ENCODE assay signal across 8 cellular contexts in the genomic region with DNA sequence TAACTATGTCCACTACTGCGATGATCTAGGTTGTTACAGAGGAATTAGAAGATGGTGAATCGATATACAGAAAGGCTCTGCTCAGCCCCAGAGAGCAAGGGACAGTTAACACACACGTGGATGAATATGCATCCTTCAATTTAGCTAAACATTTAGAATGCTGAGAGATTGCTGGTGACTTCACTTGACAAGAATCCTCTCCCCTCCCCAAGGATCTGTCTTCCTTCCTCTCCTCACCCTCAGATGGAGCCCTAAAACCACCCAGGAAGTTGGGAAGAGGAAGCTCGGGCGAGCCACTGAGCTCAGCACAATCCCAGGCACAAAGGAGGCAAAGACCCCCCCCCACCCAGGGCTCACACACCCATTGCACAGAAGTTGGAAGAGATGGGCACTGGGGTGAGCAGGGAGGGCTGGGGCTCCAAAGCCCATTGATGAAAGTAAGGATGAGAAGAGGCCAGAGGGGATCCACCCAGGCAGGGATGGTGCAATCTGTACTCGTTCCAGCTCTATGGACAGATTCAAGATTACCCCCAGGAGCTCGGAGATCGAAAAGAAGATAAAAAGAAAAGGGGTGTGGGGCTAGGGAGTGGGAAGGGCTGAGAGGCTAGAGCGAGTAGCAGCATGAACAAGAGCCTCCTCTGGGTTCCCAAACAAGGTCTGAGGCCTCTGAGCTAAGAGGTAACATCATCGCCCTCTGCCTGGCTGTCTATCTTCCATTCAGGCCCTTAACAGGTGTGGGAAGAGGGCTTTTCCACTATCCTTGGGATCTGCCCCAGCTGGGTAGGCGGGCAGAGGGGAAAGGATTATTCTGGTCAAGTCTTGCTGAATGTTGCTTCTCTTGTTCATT. TPM values are rescaled to one million over a fixed set of nuclear protein-coding genes. Genes with fewer than 3 reads are reported as not detected.
DNase-seq lines count a peak whose midpoint lies in the region; ATAC-seq and TF ChIP-seq lines count a peak whose summit lies in the region.

No MANE protein-coding gene starts in this region.

- H3K9me3 ChIP-seq in muscle layer of duodenum (ENCODE audit: control insufficient read depth in 1 of 2, low read length in 2 of 2): no peaks in the 10 kb centered on the region

- TF ChIP-seq CTCF in RWPE1 (conservative IDR thresholded peaks at IDR 0.05; ENCODE audit: low read depth): no peak
- no peak for TF ChIP-seq CTCF in dorsolateral prefrontal cortex (IDR thresholded peaks at IDR 0.05 in 54 of 56, conservative IDR thresholded peaks at IDR 0.05 in 2 of 56; ENCODE audit: low read depth in 1 of 56, partially characterized antibody in 56 of 56)
- no peak for TF ChIP-seq CTCF in GM10248 (IDR thresholded peaks at IDR 0.05; ENCODE audit: control extremely low read depth, extremely low read depth, low read depth, missing control alignments)

- H3K27me3 ChIP-seq in dorsolateral prefrontal cortex (peaks cover 0 to 30% (median 0%) of the 10 kb centered on the region in 45 donors), muscle layer of duodenum (ENCODE audit: low read depth, low read length) (no peaks in the 10 kb centered on the region)

- H3K36me3 ChIP-seq in muscle layer of duodenum (ENCODE audit: control insufficient read depth in 1 of 2, insufficient read depth in 2 of 2, low read length in 2 of 2): peaks cover 15 to 32% of the 10 kb centered on the region in 2 donors

- intact Hi-C loops in activated CD4-positive, alpha-beta T cell treated with anti-CD3 and anti-CD28 coated beads, Interleukin-2, amount 10 ng/mL, durations not matched to agents 24 days and 14 days (cut with micrococcal nuclease): loop anchor here (5.0 kb wide), 3 partner anchors 70 to 145 kb away; a partner anchor contains a TSS
- intact Hi-C loops in dorsolateral prefrontal cortex (cut with DNase I): loop anchor here (2.0 to 10.0 kb wide), 4 partner anchors 35 to 237 kb away; a partner anchor contains a TSS

- H3K36me3 Mint-ChIP-seq in activated CD4-positive, alpha-beta T cell treated with anti-CD3 and anti-CD28 coated beads, Interleukin-2, amount 10 ng/mL, durations not matched to agents 24 days and 14 days (ENCODE audit: low read depth): peaks cover 21% of the 10 kb centered on the region

- peak overlapping the region; percentile 91 for H3K27ac ChIP-seq in RWPE1
- H3K27ac ChIP-seq in dorsolateral prefrontal cortex: peak overlapping the region in 58 of 59 donors; percentile 45 to 98 (median 93)
- peak overlapping the region; percentile 97 for H3K27ac ChIP-seq in muscle layer of duodenum (ENCODE audit: low read length)

- peak overlapping the region; percentile 95 for H3K27ac Mint-ChIP-seq in activated CD4-positive, alpha-beta T cell treated with anti-CD3 and anti-CD28 coated beads, Interleukin-2, amount 10 ng/mL, durations not matched to agents 24 days and 14 days

- H3K4me1 ChIP-seq in muscle layer of duodenum (ENCODE audit: control insufficient read depth in 1 of 2, insufficient read depth in 2 of 2, low read length in 2 of 2): peaks cover 5 to 20% of the 10 kb centered on the region in 2 donors

- H3K4me3 ChIP-seq in dorsolateral prefrontal cortex (peak overlapping the region; percentile 45 to 88 (median 75)), muscle layer of duodenum (ENCODE audit: low read depth in 1 of 2, low read length in 2 of 2) (peak overlapping the region; percentile 73 to 84)

- DNase-seq in activated CD4-positive, alpha-beta T cell treated with anti-CD3 and anti-CD28 coated beads, Interleukin-2, amount 10 ng/mL, durations not matched to agents 24 days and 14 days: peak; percentile 68
- DNase-seq in activated CD4-positive, alpha-beta T cell treated with anti-CD3 and anti-CD28 coated beads for 48 hours: no peak
- DNase-seq in RWPE1 (ENCODE audit: low spot score) (no peak), dorsolateral prefrontal cortex (no peak), GM10248 (ENCODE audit: extremely low spot score) (no peak), NCI-H1092 treated with DMSO at 0.1 percent for 48 hours (lab: John Stamatoyannopoulos, UW) (no peak)

- CTCF ChIA-PET in RWPE1 (lab: Yijun Ruan, JAX): no interaction called here
- CTCF ChIA-PET in GM10248 (lab: Yijun Ruan, JAX): interaction anchor here (1.0 to 1.6 kb wide), 4 partner anchors 40 to 122 kb away, joined by 3 to 4 read pairs (median 3); a partner anchor contains a TSS

- no peaks in the 10 kb centered on the region for H3K27me3 Mint-ChIP-seq in activated CD4-positive, alpha-beta T cell treated with anti-CD3 and anti-CD28 coated beads, Interleukin-2, amount 10 ng/mL, durations not matched to agents 24 days and 14 days

- no peak for ATAC-seq in GM21786 (IDR thresholded peaks at IDR 0.05; ENCODE audit: unreplicated experiment)

- POLR2A ChIA-PET in RWPE1 (lab: Yijun Ruan, JAX; ENCODE audit: low non-redundant PET): interaction anchor here (0.6 to 0.8 kb wide), 3 partner anchors 14 to 83 kb away, joined by 3 to 4 read pairs (median 3); no protein-coding TSS in a partner anchor
- POLR2A ChIA-PET in GM10248 (lab: Yijun Ruan, JAX): no interaction called here

- H3K9me3 Mint-ChIP-seq in activated CD4-positive, alpha-beta T cell treated with anti-CD3 and anti-CD28 coated beads, Interleukin-2, amount 10 ng/mL, durations not matched to agents 24 days and 14 days: no peaks in the 10 kb centered on the region

- H3K4me3 Mint-ChIP-seq in activated CD4-positive, alpha-beta T cell treated with anti-CD3 and anti-CD28 coated beads, Interleukin-2, amount 10 ng/mL, durations not matched to agents 24 days and 14 days: peak overlapping the region; percentile 88

- peaks cover 33% of the 10 kb centered on the region for H3K4me1 Mint-ChIP-seq in activated CD4-positive, alpha-beta T cell treated with anti-CD3 and anti-CD28 coated beads, Interleukin-2, amount 10 ng/mL, durations not matched to agents 24 days and 14 days

RNA-seq across cellular contexts. Expression of a gene that starts 1.3 kb away (rescaled TPM):
- 28.8 and 30.8 TPM in 2 replicates for total RNA-seq in activated CD4-positive, alpha-beta T cell treated with anti-CD3 and anti-CD28 coated beads, Interleukin-2, amount 10 ng/mL, durations not matched to agents 24 days and 14 days
- total RNA-seq in dorsolateral prefrontal cortex: 10 to 100 TPM; 45.0 to 84.2 (median 59.0) TPM

RNA-seq across cellular contexts. Expression of a gene that starts 16.9 kb away (rescaled TPM):
- total RNA-seq in activated CD4-positive, alpha-beta T cell treated with anti-CD3 and anti-CD28 coated beads, Interleukin-2, amount 10 ng/mL, durations not matched to agents 24 days and 14 days: 4.4 and 4.5 TPM in 2 replicates
- total RNA-seq in dorsolateral prefrontal cortex: 10 to 100 TPM in 36 of 120 experiments, 1 to 10 TPM in 84; 3.7 to 15.5 (median 8.7) TPM

RNA-seq across cellular contexts. Expression of a gene that starts 31.9 kb away (rescaled TPM):
- 12.5 and 15.9 TPM in 2 replicates for total RNA-seq in activated CD4-positive, alpha-beta T cell treated with anti-CD3 and anti-CD28 coated beads, Interleukin-2, amount 10 ng/mL, durations not matched to agents 24 days and 14 days
- total RNA-seq in dorsolateral prefrontal cortex: 10 to 100 TPM; 34.5 to 81.5 (median 48.2) TPM

RNA-seq across cellular contexts. Expression of a gene that starts 37.8 kb away (rescaled TPM):
- 38.7 and 40.8 TPM in 2 replicates for total RNA-seq in activated CD4-positive, alpha-beta T cell treated with anti-CD3 and anti-CD28 coated beads, Interleukin-2, amount 10 ng/mL, durations not matched to agents 24 days and 14 days
- total RNA-seq in dorsolateral prefrontal cortex: 100 to 1,000 TPM in 6 of 120 experiments, 10 to 100 TPM in 114; 52.9 to 142 (median 77.9) TPM

RNA-seq across cellular contexts. Expression of a gene that starts 39.8 kb away (rescaled TPM):
- 85.7 and 87.3 TPM in 2 replicates for total RNA-seq in activated CD4-positive, alpha-beta T cell treated with anti-CD3 and anti-CD28 coated beads, Interleukin-2, amount 10 ng/mL, durations not matched to agents 24 days and 14 days
- 100 to 1,000 TPM in 117 of 120 experiments, 10 to 100 TPM in 3; 95.2 to 201 (median 126) TPM for total RNA-seq in dorsolateral prefrontal cortex
